In genomic region chr1:8720347-8720746, GRCh38 we compare ENCODE assay signal across 24 cellular contexts.
DNase-seq lines count a peak whose midpoint lies in the region; ATAC-seq and TF ChIP-seq lines count a peak whose summit lies in the region.
"Had no signal": no experiment of that assay in that cellular context is flagged by ENCODE, and none has a peak within 500 bp of the region (broad histone marks: within the 10 kb centered on the region; RNA-seq: fewer than 3 reads in every experiment).

No MANE protein-coding gene starts in this region.

- POLR2A ChIA-PET in Caco-2 (lab: Charles Lee) = no interaction called here

- H3K9me3 ChIP-seq in Caco-2 (no peaks in the 10 kb centered on the region), T-helper 17 cell (ENCODE audit: control insufficient read depth, low read length, poor library complexity, severe bottlenecking) (no peaks in the 10 kb centered on the region)
- H3K9me3 ChIP-seq: BLaER1 treated with 17β-estradiol and CSF1 and Interleukin-3, amounts not matched to agents 10 nM and 100 nM; SK-N-SH had no signal

- H3K4me3 ChIP-seq in Caco-2 (ENCODE audit: low read depth, low read length) = no peak overlapping the region
- H3K4me3 ChIP-seq: BLaER1 treated with 17β-estradiol and CSF1 and Interleukin-3, amounts not matched to agents 10 nM and 100 nM; GM12878; K562 had no signal

- BruUV-seq in Caco-2 (replicated peaks; lab: Mats Ljungman, UMichigan) (no TSS peak), Calu3 (replicated peaks; lab: Mats Ljungman, UMichigan) (no TSS peak)

- TF ChIP-seq CTCF in Caco-2 (IDR thresholded peaks at IDR 0.05; ENCODE audit: insufficient read depth in 1 of 2, low read depth in 1 of 2, low read length in 1 of 2, severe bottlenecking in 1 of 2, unreplicated experiment in 1 of 2) (no peak), glutamatergic neuron (IDR thresholded peaks at IDR 0.05; ENCODE audit: partially characterized antibody, unreplicated experiment) (no peak), Calu3 (IDR thresholded peaks at IDR 0.05; ENCODE audit: unreplicated experiment) (no peak)

- H3K9me3 Mint-ChIP-seq in Caco-2 (ENCODE audit: unreplicated experiment) (peaks cover 9% of the 10 kb centered on the region), glutamatergic neuron (ENCODE audit: unreplicated experiment) (peaks cover 2% of the 10 kb centered on the region), Calu3 (ENCODE audit: low read depth, unreplicated experiment) (no peaks in the 10 kb centered on the region)
- no peaks in the 10 kb centered on the region for H3K9me3 Mint-ChIP-seq in stimulated activated memory B cell treated with anti-CD40 and anti-IgM and Interleukin-4, amounts not matched to agents 10 μg/mL and 1 μg/mL and 100 μg/mL, for 72 hours
- H3K9me3 Mint-ChIP-seq: CD4-positive, alpha-beta T cell had no signal

- H3K4me3 Mint-ChIP-seq in Caco-2 (ENCODE audit: unreplicated experiment) (no peak overlapping the region), T-helper 17 cell (no peak overlapping the region), glutamatergic neuron (ENCODE audit: unreplicated experiment) (no peak overlapping the region), Calu3 (ENCODE audit: low read depth, unreplicated experiment) (no peak overlapping the region)
- no peak overlapping the region for H3K4me3 Mint-ChIP-seq in stimulated activated memory B cell treated with anti-CD40 and anti-IgM and Interleukin-4, amounts not matched to agents 10 μg/mL and 1 μg/mL and 100 μg/mL, for 72 hours
- H3K4me3 Mint-ChIP-seq: CD4-positive, alpha-beta T cell had no signal

- peaks cover 6% of the 10 kb centered on the region for H3K36me3 Mint-ChIP-seq in Caco-2 (ENCODE audit: insufficient read depth, unreplicated experiment)
- no peaks in the 10 kb centered on the region for H3K36me3 Mint-ChIP-seq in T-helper 17 cell (ENCODE audit: low read depth)
- no peaks in the 10 kb centered on the region for H3K36me3 Mint-ChIP-seq in glutamatergic neuron (ENCODE audit: unreplicated experiment)
- peaks cover 6% of the 10 kb centered on the region for H3K36me3 Mint-ChIP-seq in stimulated activated memory B cell treated with anti-CD40 and anti-IgM and Interleukin-4, amounts not matched to agents 10 μg/mL and 1 μg/mL and 100 μg/mL, for 72 hours
- H3K36me3 Mint-ChIP-seq in Calu3 (ENCODE audit: insufficient read depth, unreplicated experiment) = no peaks in the 10 kb centered on the region

- peaks cover 21% of the 10 kb centered on the region for H3K4me1 Mint-ChIP-seq in Caco-2 (ENCODE audit: low read depth, unreplicated experiment)
- H3K4me1 Mint-ChIP-seq in T-helper 17 cell = peaks cover 9% of the 10 kb centered on the region
- H3K4me1 Mint-ChIP-seq in glutamatergic neuron (ENCODE audit: low read depth, unreplicated experiment) = peaks cover 45% of the 10 kb centered on the region
- peaks cover 39% of the 10 kb centered on the region for H3K4me1 Mint-ChIP-seq in stimulated activated memory B cell treated with anti-CD40 and anti-IgM and Interleukin-4, amounts not matched to agents 10 μg/mL and 1 μg/mL and 100 μg/mL, for 72 hours
- H3K4me1 Mint-ChIP-seq in Calu3 (ENCODE audit: low read depth, unreplicated experiment) = peaks cover 17% of the 10 kb centered on the region

- DNase-seq in Caco-2 = no peak
- DNase-seq in T-helper 17 cell = no peak
- DNase-seq in glutamatergic neuron = no peak
- no peak for DNase-seq in Calu3
- DNase-seq in NCI-H146 treated with DMSO at 0.1 percent for 48 hours (lab: John Stamatoyannopoulos, UW; ENCODE audit: unreplicated experiment) = no peak
- DNase-seq: CD4-positive, alpha-beta T cell; DMS79; EL; GDM1; Kasumi-1; MV-4-11; NCI-H1105; NCI-H1436 treated with DMSO at 0.1 percent for 48 hours; NCI-H2029; NCI-H446; NCI-H82; NK-92 treated with Interleukin-12 subunit alpha and Interleukin-12 subunit beta, amount 100 ng/mL, for 24 hours; PC-3; SK-N-SH had no signal

- H3K36me3 ChIP-seq in Caco-2 (ENCODE audit: control insufficient read depth, insufficient read depth, low read length) = no peaks in the 10 kb centered on the region; the same call in 1 of the 2 replicates
- H3K36me3 ChIP-seq: BLaER1 treated with 17β-estradiol and CSF1 and Interleukin-3, amounts not matched to agents 10 nM and 100 nM had no signal

- H3K27me3 Mint-ChIP-seq in Caco-2 (ENCODE audit: insufficient read depth, unreplicated experiment) (no peaks in the 10 kb centered on the region), T-helper 17 cell (no peaks in the 10 kb centered on the region), glutamatergic neuron (ENCODE audit: unreplicated experiment) (peaks cover 3% of the 10 kb centered on the region), Calu3 (ENCODE audit: unreplicated experiment) (no peaks in the 10 kb centered on the region)
- no peaks in the 10 kb centered on the region for H3K27me3 Mint-ChIP-seq in stimulated activated memory B cell treated with anti-CD40 and anti-IgM and Interleukin-4, amounts not matched to agents 10 μg/mL and 1 μg/mL and 100 μg/mL, for 72 hours
- H3K27me3 Mint-ChIP-seq: CD4-positive, alpha-beta T cell had no signal

- ATAC-seq in T-helper 17 cell (no peak), HG03521 (IDR thresholded peaks at IDR 0.05; ENCODE audit: unreplicated experiment) (no peak)
- ATAC-seq in stimulated activated memory B cell treated with anti-CD40 and anti-IgM and Interleukin-4, amounts not matched to agents 10 μg/mL and 1 μg/mL and 100 μg/mL, for 72 hours = no peak
- ATAC-seq: GM12878, K562, PC-3 had no signal

- intact Hi-C loops in Caco-2 (cut with micrococcal nuclease; ENCODE audit: unreplicated experiment) (no loop called here), Calu3 (cut with micrococcal nuclease; ENCODE audit: unreplicated experiment) (no loop called here)

- peaks cover 33% of the 10 kb centered on the region for H3K4me1 ChIP-seq in Caco-2

- peak overlapping the region; percentile 77 for H3K27ac Mint-ChIP-seq in Caco-2 (ENCODE audit: unreplicated experiment)
- peak overlapping the region; percentile 45 for H3K27ac Mint-ChIP-seq in T-helper 17 cell
- peak overlapping the region; percentile 9 for H3K27ac Mint-ChIP-seq in glutamatergic neuron (ENCODE audit: unreplicated experiment)
- H3K27ac Mint-ChIP-seq in stimulated activated memory B cell treated with anti-CD40 and anti-IgM and Interleukin-4, amounts not matched to agents 10 μg/mL and 1 μg/mL and 100 μg/mL, for 72 hours = peak overlapping the region; percentile 43
- H3K27ac Mint-ChIP-seq in Calu3 (ENCODE audit: unreplicated experiment) = no peak overlapping the region
- H3K27ac Mint-ChIP-seq: CD4-positive, alpha-beta T cell had no signal

- CTCF ChIA-PET in Caco-2 (lab: Charles Lee) (no interaction called here), Calu3 (lab: Charles Lee) (no interaction called here)

- no peaks in the 10 kb centered on the region for H3K27me3 ChIP-seq in Caco-2 (replicated peaks; ENCODE audit: control insufficient read depth, insufficient read depth, low read length)
- H3K27me3 ChIP-seq: BLaER1 treated with 17β-estradiol and CSF1 and Interleukin-3, amounts not matched to agents 10 nM and 100 nM had no signal
